14 cellular contexts compared by ENCODE assay signal in the genomic region with DNA sequence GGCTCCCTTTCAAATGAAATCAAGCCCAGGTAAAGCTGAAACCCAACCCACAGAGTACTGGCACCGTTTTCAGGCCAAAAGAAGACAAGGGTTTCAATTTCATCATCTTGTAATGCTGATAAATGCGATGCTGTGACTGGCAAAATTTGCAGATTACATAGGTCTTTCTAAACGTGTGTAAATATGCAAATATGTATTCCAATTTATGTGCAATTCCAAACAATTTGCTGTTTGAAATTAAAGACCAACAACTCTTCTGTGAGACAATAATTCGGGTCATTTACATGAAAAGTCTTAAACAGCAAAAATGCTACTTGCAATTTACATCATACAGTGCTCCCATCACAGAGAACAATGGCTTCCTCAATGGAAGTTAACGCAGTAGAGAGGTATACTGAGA. TPM values are rescaled to one million over a fixed set of nuclear protein-coding genes. Genes with fewer than 3 reads are reported as not detected.
DNase-seq lines count a peak whose midpoint lies in the region; ATAC-seq and TF ChIP-seq lines count a peak whose summit lies in the region.
"Had no signal": no experiment of that assay in that cellular context is flagged by ENCODE, and none has a peak within 500 bp of the region (broad histone marks: within the 10 kb centered on the region; RNA-seq: fewer than 3 reads in every experiment).

No MANE protein-coding gene starts in this region.

- no peak for DNase-seq in natural killer cell
- DNase-seq in natural killer cell treated with Interleukin-12 subunit alpha and Interleukin-12 subunit beta and Interleukin-15 and Interleukin-18, amount 100 ng/mL, for 72 hours (ENCODE audit: low spot score), result no peak
- DNase-seq in MV-4-11 (lab: John Stamatoyannopoulos, UW), result no peak
- no peak for DNase-seq in suprapubic skin (ENCODE audit: low spot score in 2 of 2)
- no peak for DNase-seq in activated CD4-positive, alpha-beta T cell treated with anti-CD3 and anti-CD28 coated beads for 4 hours
- DNase-seq: activated CD4-positive, alpha-beta T cell treated with anti-CD3 and anti-CD28 coated beads, Interleukin-2, amount 10 ng/mL, durations not matched to agents 24 days and 14 days; activated naive CD4-positive, alpha-beta T cell; BE2C; KG1; NCI-H446 treated with DMSO at 0.1 percent for 48 hours; stimulated activated naive CD4-positive, alpha-beta T cell treated with Interleukin-2 at 50 U/mL for 16 hours had no signal

- peak overlapping the region; percentile 22 for H2AFZ ChIP-seq in neural cell (ENCODE audit: low read depth, low read length)

- TF ChIP-seq EP300 in neural cell (conservative IDR thresholded peaks at IDR 0.05; ENCODE audit: poor library complexity, severe bottlenecking), result no peak
- no peak for TF ChIP-seq EP300 in suprapubic skin (IDR thresholded peaks at IDR 0.05)

- no peaks in the 10 kb centered on the region for H3K36me3 Mint-ChIP-seq in natural killer cell
- no peaks in the 10 kb centered on the region for H3K36me3 Mint-ChIP-seq in natural killer cell treated with Interleukin-12 subunit alpha and Interleukin-12 subunit beta and Interleukin-15 and Interleukin-18, amount 100 ng/mL, for 72 hours
- peaks cover 17% of the 10 kb centered on the region for H3K36me3 Mint-ChIP-seq in brain

- 65% methylated on average over 5 of the region's 5 CpGs for WGBS in suprapubic skin

- H3K36me3 ChIP-seq in neural cell (ENCODE audit: insufficient read depth, low read length) (no peaks in the 10 kb centered on the region), suprapubic skin (no peaks in the 10 kb centered on the region)

- intact Hi-C loops in natural killer cell (cut with micrococcal nuclease), result no loop called here

- no peak for TF ChIP-seq POLR2A in suprapubic skin (IDR thresholded peaks at IDR 0.05)

- TF ChIP-seq CTCF in natural killer cell (IDR thresholded peaks at IDR 0.05), result no peak
- TF ChIP-seq CTCF in brain (conservative IDR thresholded peaks at IDR 0.05), result no peak
- no peak for TF ChIP-seq CTCF in neural cell (IDR thresholded peaks at IDR 0.05; ENCODE audit: poor library complexity, severe bottlenecking)
- no peak for TF ChIP-seq CTCF in suprapubic skin (IDR thresholded peaks at IDR 0.05)

- no peaks in the 10 kb centered on the region for H3K9me3 Mint-ChIP-seq in natural killer cell
- no peaks in the 10 kb centered on the region for H3K9me3 Mint-ChIP-seq in natural killer cell treated with Interleukin-12 subunit alpha and Interleukin-12 subunit beta and Interleukin-15 and Interleukin-18, amount 100 ng/mL, for 72 hours
- peaks cover 0 to 6% (median 0%) of the 10 kb centered on the region in 5 experiments for H3K9me3 Mint-ChIP-seq in brain
- H3K9me3 Mint-ChIP-seq: activated CD4-positive, alpha-beta T cell treated with anti-CD3 and anti-CD28 coated beads, Interleukin-2, amount 10 ng/mL, durations not matched to agents 24 days and 14 days had no signal

- H3K4me1 ChIP-seq in suprapubic skin, result peaks cover 72% of the 10 kb centered on the region
- H3K4me1 ChIP-seq: BE2C had no signal

- H3K9me2 ChIP-seq in neural cell (ENCODE audit: insufficient read depth, low read length), result no peaks in the 10 kb centered on the region

- no peaks in the 10 kb centered on the region for H4K20me1 ChIP-seq in neural cell (ENCODE audit: insufficient read depth)

- peaks cover 57% of the 10 kb centered on the region for H3K79me2 ChIP-seq in neural cell (replicated peaks; ENCODE audit: insufficient read depth, low read length)

- no peaks in the 10 kb centered on the region for H3K9me3 ChIP-seq in neural cell (ENCODE audit: low read length)
- no peaks in the 10 kb centered on the region for H3K9me3 ChIP-seq in suprapubic skin
- H3K9me3 ChIP-seq: BE2C had no signal

- H3K27me3 ChIP-seq in neural cell (ENCODE audit: insufficient read depth, low read depth, low read length) (no peaks in the 10 kb centered on the region), suprapubic skin (no peaks in the 10 kb centered on the region)
- H3K27me3 ChIP-seq: BE2C had no signal

- H3K27ac Mint-ChIP-seq in natural killer cell (no peak overlapping the region), brain (peak overlapping the region; percentile 99 to 100 (median 100))
- H3K27ac Mint-ChIP-seq in natural killer cell treated with Interleukin-12 subunit alpha and Interleukin-12 subunit beta and Interleukin-15 and Interleukin-18, amount 100 ng/mL, for 72 hours, result no peak overlapping the region
- H3K27ac Mint-ChIP-seq: activated CD4-positive, alpha-beta T cell treated with anti-CD3 and anti-CD28 coated beads, Interleukin-2, amount 10 ng/mL, durations not matched to agents 24 days and 14 days had no signal

- H3K27ac ChIP-seq in neural cell (ENCODE audit: low read length) (peak overlapping the region; percentile 98), suprapubic skin (no peak overlapping the region)

- peaks cover 31 to 48% of the 10 kb centered on the region in 2 donors for H3K27me3 Mint-ChIP-seq in natural killer cell (ENCODE audit: low read depth in 2 of 2)
- peaks cover 18 to 37% of the 10 kb centered on the region in 2 donors for H3K27me3 Mint-ChIP-seq in natural killer cell treated with Interleukin-12 subunit alpha and Interleukin-12 subunit beta and Interleukin-15 and Interleukin-18, amount 100 ng/mL, for 72 hours
- H3K27me3 Mint-ChIP-seq in brain, result peaks cover 2% of the 10 kb centered on the region

- peak overlapping the region; percentile 42 for H3K4me3 Mint-ChIP-seq in natural killer cell
- H3K4me3 Mint-ChIP-seq in natural killer cell treated with Interleukin-12 subunit alpha and Interleukin-12 subunit beta and Interleukin-15 and Interleukin-18, amount 100 ng/mL, for 72 hours, result no peak overlapping the region
- H3K4me3 Mint-ChIP-seq in brain, result peak overlapping the region; percentile 47 to 92 (median 85)

- peaks cover 5 to 12% of the 10 kb centered on the region in 2 donors for H3K4me1 Mint-ChIP-seq in natural killer cell
- H3K4me1 Mint-ChIP-seq in natural killer cell treated with Interleukin-12 subunit alpha and Interleukin-12 subunit beta and Interleukin-15 and Interleukin-18, amount 100 ng/mL, for 72 hours (ENCODE audit: low read depth in 2 of 2), result peaks cover 4 to 7% of the 10 kb centered on the region in 2 donors
- peaks cover 78% of the 10 kb centered on the region for H3K4me1 Mint-ChIP-seq in brain

- peak overlapping the region; percentile 91 for H3K9ac ChIP-seq in neural cell (ENCODE audit: low read length)

- peak overlapping the region; percentile 64 for H3K4me3 ChIP-seq in neural cell (ENCODE audit: low read length)
- H3K4me3 ChIP-seq in suprapubic skin, result no peak overlapping the region

- TF ChIP-seq RAD21 in neural cell (conservative IDR thresholded peaks at IDR 0.05), result no peak

- peaks cover 11% of the 10 kb centered on the region for H3F3A ChIP-seq in neural cell (ENCODE audit: insufficient read depth, low read length, poor library complexity, severe bottlenecking)

- H3K4me2 ChIP-seq in neural cell (ENCODE audit: low read length), result peak overlapping the region; percentile 81

- ATAC-seq in natural killer cell, result no peak
- ATAC-seq in natural killer cell treated with Interleukin-12 subunit alpha and Interleukin-12 subunit beta and Interleukin-15 and Interleukin-18, amount 100 ng/mL, for 72 hours, result no peak
- no peak for ATAC-seq in HG03378 (IDR thresholded peaks at IDR 0.05; ENCODE audit: unreplicated experiment)

TF ChIP-seq in neural cell, 6 proteins besides CTCF, POLR2A, EP300 and RAD21:
- TF ChIP-seq MXI1 (conservative IDR thresholded peaks at IDR 0.05; ENCODE audit: poor library complexity, severe bottlenecking) (no peak), EZH2 (IDR thresholded peaks at IDR 0.05; ENCODE audit: borderline replicate concordance, insufficient read depth, low read length, poor library complexity, severe bottlenecking) (no peak), SMC3 (conservative IDR thresholded peaks at IDR 0.05; ENCODE audit: poor library complexity) (no peak), TAF1 (IDR thresholded peaks at IDR 0.05; ENCODE audit: low read depth) (no peak), POLR2AphosphoS5 (IDR thresholded peaks at IDR 0.05) (no peak)
- TF ChIP-seq, protein P1, sequence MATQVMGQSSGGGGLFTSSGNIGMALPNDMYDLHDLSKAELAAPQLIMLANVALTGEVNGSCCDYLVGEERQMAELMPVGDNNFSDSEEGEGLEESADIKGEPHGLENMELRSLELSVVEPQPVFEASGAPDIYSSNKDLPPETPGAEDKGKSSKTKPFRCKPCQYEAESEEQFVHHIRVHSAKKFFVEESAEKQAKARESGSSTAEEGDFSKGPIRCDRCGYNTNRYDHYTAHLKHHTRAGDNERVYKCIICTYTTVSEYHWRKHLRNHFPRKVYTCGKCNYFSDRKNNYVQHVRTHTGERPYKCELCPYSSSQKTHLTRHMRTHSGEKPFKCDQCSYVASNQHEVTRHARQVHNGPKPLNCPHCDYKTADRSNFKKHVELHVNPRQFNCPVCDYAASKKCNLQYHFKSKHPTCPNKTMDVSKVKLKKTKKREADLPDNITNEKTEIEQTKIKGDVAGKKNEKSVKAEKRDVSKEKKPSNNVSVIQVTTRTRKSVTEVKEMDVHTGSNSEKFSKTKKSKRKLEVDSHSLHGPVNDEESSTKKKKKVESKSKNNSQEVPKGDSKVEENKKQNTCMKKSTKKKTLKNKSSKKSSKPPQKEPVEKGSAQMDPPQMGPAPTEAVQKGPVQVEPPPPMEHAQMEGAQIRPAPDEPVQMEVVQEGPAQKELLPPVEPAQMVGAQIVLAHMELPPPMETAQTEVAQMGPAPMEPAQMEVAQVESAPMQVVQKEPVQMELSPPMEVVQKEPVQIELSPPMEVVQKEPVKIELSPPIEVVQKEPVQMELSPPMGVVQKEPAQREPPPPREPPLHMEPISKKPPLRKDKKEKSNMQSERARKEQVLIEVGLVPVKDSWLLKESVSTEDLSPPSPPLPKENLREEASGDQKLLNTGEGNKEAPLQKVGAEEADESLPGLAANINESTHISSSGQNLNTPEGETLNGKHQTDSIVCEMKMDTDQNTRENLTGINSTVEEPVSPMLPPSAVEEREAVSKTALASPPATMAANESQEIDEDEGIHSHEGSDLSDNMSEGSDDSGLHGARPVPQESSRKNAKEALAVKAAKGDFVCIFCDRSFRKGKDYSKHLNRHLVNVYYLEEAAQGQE (IDR thresholded peaks at IDR 0.05; ENCODE audit: borderline replicate concordance), result no peak

RNA-seq across cellular contexts. Expression of gene ZNF532, which starts 2.8 kb away (rescaled TPM):
- total RNA-seq in natural killer cell (10 to 100 TPM in 1 of 3 donors, 1 to 10 TPM in 2; 4.8 to 28.5 (median 6.1) TPM), suprapubic skin (10 to 100 TPM; 31.1 to 58.5 (median 51.7) TPM)
- 10 to 100 TPM in 1 of 2 donors, 1 to 10 TPM in 1; 3.3 to 19.3 TPM for total RNA-seq in natural killer cell treated with Interleukin-12 subunit alpha and Interleukin-12 subunit beta and Interleukin-15 and Interleukin-18, amount 100 ng/mL, for 72 hours
- polyA plus RNA-seq in brain (ENCODE audit: insufficient read depth, low read depth, low replicate concordance) (51.6 TPM), neural cell (119 and 132 TPM in 2 replicates)
- 405 and 429 TPM in 2 replicates for polyA minus RNA-seq in neural cell

Comparison
In these comparisons a context has a peak if more than half of its experiments do, and no peak if none do; other contexts are left out.
1. H3K27ac Mint-ChIP-seq: peak in brain (5 of 5); none in natural killer cell (0 of 2) and natural killer cell treated with Interleukin-12 subunit alpha and Interleukin-12 subunit beta and Interleukin-15 and Interleukin-18, amount 100 ng/mL, for 72 hours (0 of 2).